In the genomic region with DNA sequence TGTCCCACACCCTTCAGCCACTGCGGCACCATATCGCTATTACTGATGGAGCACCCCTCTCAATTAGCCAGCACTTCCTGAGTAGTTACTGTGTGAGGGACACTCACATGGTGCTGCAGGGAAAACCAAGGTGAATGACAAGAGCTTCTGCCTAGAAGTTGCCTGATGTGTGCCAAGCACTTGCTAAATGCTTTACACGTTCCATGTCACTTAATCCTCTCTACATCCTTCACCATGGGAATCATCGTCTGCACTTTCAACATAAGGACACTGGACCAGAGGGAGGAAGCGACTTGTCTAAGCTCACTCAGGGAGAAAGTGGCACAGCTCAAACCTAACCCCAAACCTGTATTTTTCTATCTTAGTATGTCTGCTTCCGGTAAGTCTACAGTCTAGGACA, we compare ENCODE assay signal across 9 cellular contexts.
"Had no signal": no experiment of that assay in that cellular context is flagged by ENCODE, and none has a peak within 500 bp of the region (broad histone marks: within the 10 kb centered on the region; RNA-seq: fewer than 3 reads in every experiment).

No MANE protein-coding gene starts in this region.

- DNase-seq: GM23248, GOT3, H7, H9, HCEC 1CT, HFFc6 had no signal

- H3K4me3 ChIP-seq: GM23248, GM23338, HAP-1 had no signal

- H3K9ac ChIP-seq: GM23248 had no signal

- H3K9me3 ChIP-seq: HAP-1 had no signal

- ATAC-seq: GM23338, HCT116 had no signal

- H3K27ac ChIP-seq: GM23248 had no signal

- H3K4me2 ChIP-seq: GM23338 had no signal

- H3K36me3 ChIP-seq: HAP-1 had no signal

- H2AFZ ChIP-seq: GM23248, GM23338 had no signal
